ENCODE assay signal across 1 cellular context in genomic region chr17:41666708-41667279, GRCh38.
TF ChIP-seq lines count a peak whose summit lies in the region.

No MANE protein-coding gene starts in this region.

TF ChIP-seq in K562, 482 proteins besides CTCF, POLR2A, EP300 and RAD21 (continued from another document):
- TF ChIP-seq CTCFL (IDR thresholded peaks at IDR 0.05; ENCODE audit: borderline replicate concordance, insufficient read depth, low read depth, low read length, poor library complexity, severe bottlenecking): peak; percentile 27
- 0 out of 2 replicates have a peak, but pooled peaks have one; percentile 18 for TF ChIP-seq ZNF766 (CRISPR knock-in tag; conservative IDR thresholded peaks at IDR 0.05)
- TF ChIP-seq PKNOX1 (IDR thresholded peaks at IDR 0.05): peak; percentile 70; the same call in 1 of the 2 replicates
- TF ChIP-seq NR2C1 (IDR thresholded peaks at IDR 0.05): peak; percentile 31; the same call in 1 of the 2 replicates
- 0 out of 2 replicates have a peak, but pooled peaks have one; percentile 14 for TF ChIP-seq NR2C1 (tag; IDR thresholded peaks at IDR 0.05)
- 0 out of 2 replicates have a peak, but pooled peaks have one; percentile 11 for TF ChIP-seq ZNF668 (CRISPR knock-in tag; IDR thresholded peaks at IDR 0.05)
- peak in 1 of 2 experiments; percentile 17; a peak in 1 of 4 replicates for TF ChIP-seq TBL1XR1 (IDR thresholded peaks at IDR 0.05; ENCODE audit: low read length in 2 of 2)
- TF ChIP-seq ZNF584 (CRISPR knock-in tag; IDR thresholded peaks at IDR 0.05; ENCODE audit: low read depth): no peak
- TF ChIP-seq PHF8 (IDR thresholded peaks at IDR 0.05; ENCODE audit: borderline replicate concordance, low read length): 0 out of 2 replicates have a peak, but pooled peaks have one; percentile 9
- TF ChIP-seq MAZ (CRISPR knock-in tag; conservative IDR thresholded peaks at IDR 0.05 in 1 of 2, IDR thresholded peaks at IDR 0.05 in 1 of 2): peak in 1 of 2 experiments; percentile 85; a peak in 3 of 4 replicates
- TF ChIP-seq NFE2 (IDR thresholded peaks at IDR 0.05; ENCODE audit: low read depth): peak; percentile 61
- TF ChIP-seq SOX6 (IDR thresholded peaks at IDR 0.05): 0 out of 2 replicates have a peak, but pooled peaks have one; percentile 11
- TF ChIP-seq TFAP4 (CRISPR knock-in tag; IDR thresholded peaks at IDR 0.05; ENCODE audit: borderline replicate concordance): peak; percentile 58; the same call in 1 of the 2 replicates
- TF ChIP-seq CBFB (CRISPR knock-in tag; IDR thresholded peaks at IDR 0.05): no peak
- no peak for TF ChIP-seq BRF2 (IDR thresholded peaks at IDR 0.05; ENCODE audit: borderline replicate concordance, insufficient read depth, insufficient read length)
- TF ChIP-seq CGGBP1 (CRISPR knock-in tag; IDR thresholded peaks at IDR 0.05): no peak
- no peak for TF ChIP-seq CBX2 (IDR thresholded peaks at IDR 0.05; ENCODE audit: insufficient read depth, low read length, poor library complexity, severe bottlenecking)
- peak; percentile 40; the same call in 1 of the 2 replicates for TF ChIP-seq ARID1B (IDR thresholded peaks at IDR 0.05)
- TF ChIP-seq SNIP1 (IDR thresholded peaks at IDR 0.05; ENCODE audit: low read depth): no peak
- TF ChIP-seq RBM39 (optimal IDR thresholded peaks at IDR 0.05; ENCODE audit: low read depth, low read length): no peak
- no peak for TF ChIP-seq ZBTB5 (IDR thresholded peaks at IDR 0.05)
- no peak for TF ChIP-seq SLC30A9 (CRISPR knock-in tag; IDR thresholded peaks at IDR 0.05)
- peak; percentile 90 for TF ChIP-seq BRD9 (IDR thresholded peaks at IDR 0.05; ENCODE audit: low read depth, partially characterized antibody)
- peak; percentile 61 for TF ChIP-seq HNRNPLL (IDR thresholded peaks at IDR 0.05; ENCODE audit: low read depth, low read length, poor library complexity, severe bottlenecking)
- peak; percentile 72 for TF ChIP-seq POLR2G (IDR thresholded peaks at IDR 0.05; ENCODE audit: low read depth, low read length)
- no peak for TF ChIP-seq SRSF1 (IDR thresholded peaks at IDR 0.05; ENCODE audit: low read depth, low read length)
- no peak for TF ChIP-seq ATF1 (CRISPR knock-in tag; IDR thresholded peaks at IDR 0.05)
- TF ChIP-seq ATF1 (tag; IDR thresholded peaks at IDR 0.05): peak; percentile 44; the same call in 1 of the 2 replicates
- no peak for TF ChIP-seq RBM34 (IDR thresholded peaks at IDR 0.05; ENCODE audit: borderline replicate concordance, insufficient read depth, low read length)
- TF ChIP-seq JUND (IDR thresholded peaks at IDR 0.05; ENCODE audit: borderline replicate concordance, low read depth, low read length): no peak
- peak; percentile 33; the same call in 1 of the 3 replicates for TF ChIP-seq JUND (tag; IDR thresholded peaks at IDR 0.05; ENCODE audit: borderline replicate concordance, low read depth, low read length)
- peak in 1 of 2 experiments; percentile 15; a peak in 1 of 3 replicates for TF ChIP-seq CBX3 (IDR thresholded peaks at IDR 0.05; ENCODE audit: borderline replicate concordance in 1 of 2, low read length in 2 of 2)
- TF ChIP-seq STAG1 (CRISPR knock-in tag; IDR thresholded peaks at IDR 0.05; ENCODE audit: borderline replicate concordance): peak; percentile 75; the same call in 1 of the 2 replicates
- TF ChIP-seq TSHZ1 (CRISPR knock-in tag; IDR thresholded peaks at IDR 0.05): no peak
- TF ChIP-seq MEF2D (tag; conservative IDR thresholded peaks at IDR 0.05; ENCODE audit: low read depth): no peak; the same call in 1 of the 2 replicates
- TF ChIP-seq RB1 (IDR thresholded peaks at IDR 0.05; ENCODE audit: low read depth): peak; percentile 75
- 0 out of 2 replicates have a peak, but pooled peaks have one; percentile 39 for TF ChIP-seq EP400 (IDR thresholded peaks at IDR 0.05)
- TF ChIP-seq RBFOX2 (IDR thresholded peaks at IDR 0.05; ENCODE audit: low read depth, low read length): peak; percentile 75
